Comparison of ENCODE assay signal across 2 cellular contexts in the genomic region with DNA sequence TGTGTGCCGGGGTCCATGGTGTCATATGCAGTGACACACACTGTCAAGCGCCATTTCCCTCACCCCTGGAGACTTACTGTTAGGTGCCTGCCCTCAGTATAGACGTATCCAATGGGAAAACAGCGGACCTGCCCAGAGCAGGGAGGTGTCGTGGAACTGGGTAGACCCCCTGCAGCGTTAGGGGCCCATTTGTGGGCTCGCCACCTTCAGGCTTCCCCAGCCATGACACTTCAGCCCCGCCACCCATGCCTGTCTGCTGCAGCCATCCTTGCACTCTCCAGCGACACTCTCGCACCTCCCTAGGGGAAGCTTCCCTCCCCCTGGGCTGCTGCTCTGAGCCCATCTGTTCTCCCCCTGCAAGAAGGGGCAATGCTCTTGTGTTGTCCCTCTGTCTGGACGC.
TF ChIP-seq lines count a peak whose summit lies in the region.

No MANE protein-coding gene starts in this region.

TF ChIP-seq in HepG2, 621 proteins besides CTCF, POLR2A, EP300 and RAD21:
- TF ChIP-seq NRL (CRISPR knock-in tag; IDR thresholded peaks at IDR 0.05; ENCODE audit: borderline replicate concordance) = 0 out of 2 replicates have a peak, but pooled peaks have one; percentile 14
- peak; percentile 60 for TF ChIP-seq AGO2 (optimal IDR thresholded peaks at IDR 0.05; ENCODE audit: low read depth, low read length)
- no peak for TF ChIP-seq PHB2 (IDR thresholded peaks at IDR 0.05; ENCODE audit: partially characterized antibody)
- TF ChIP-seq ZNF574 (CRISPR knock-in tag; IDR thresholded peaks at IDR 0.05) = no peak
- TF ChIP-seq HCFC1 (IDR thresholded peaks at IDR 0.05; ENCODE audit: low read depth, low read length) = no peak
- no peak for TF ChIP-seq ZNF143 (CRISPR knock-in tag; IDR thresholded peaks at IDR 0.05)
TF ChIP-seq in HepG2: peak in this region for 2.

TF ChIP-seq in H1, 55 proteins besides CTCF, POLR2A, EP300 and RAD21:
- TF ChIP-seq E2F6 (IDR thresholded peaks at IDR 0.05) (no peak), BCL11A (IDR thresholded peaks at IDR 0.05; ENCODE audit: low read depth in 2 of 2, low read length in 2 of 2) (no peak)
- TF ChIP-seq, protein P1, sequence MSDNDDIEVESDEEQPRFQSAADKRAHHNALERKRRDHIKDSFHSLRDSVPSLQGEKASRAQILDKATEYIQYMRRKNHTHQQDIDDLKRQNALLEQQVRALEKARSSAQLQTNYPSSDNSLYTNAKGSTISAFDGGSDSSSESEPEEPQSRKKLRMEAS (IDR thresholded peaks at IDR 0.05) = no peak
